Comparison of ENCODE assay signal across 21 cellular contexts in genomic region chr4:845836-846251, GRCh38. TPM values are rescaled to one million over a fixed set of nuclear protein-coding genes. Genes with fewer than 3 reads are reported as not detected.
DNase-seq lines count a peak whose midpoint lies in the region; ATAC-seq, FAIRE-seq and TF ChIP-seq lines count a peak whose summit lies in the region.
"Had no signal": no experiment of that assay in that cellular context is flagged by ENCODE, and none has a peak within 500 bp of the region (broad histone marks: within the 10 kb centered on the region; RNA-seq: fewer than 3 reads in every experiment).

No MANE protein-coding gene starts in this region.

- 40 to 59% (median 52%) methylated on average over 14 of the region's 14 CpGs for WGBS in psoas muscle, 3 donors

- H3K4me3 Mint-ChIP-seq in astrocyte (ENCODE audit: unreplicated experiment), result peak overlapping the region; percentile 71
- H3K4me3 Mint-ChIP-seq in glutamatergic neuron (ENCODE audit: unreplicated experiment), result peak overlapping the region; percentile 32
- no peak overlapping the region for H3K4me3 Mint-ChIP-seq in activated CD8-positive, alpha-beta T cell treated with anti-CD3 and anti-CD28 coated beads, Interleukin-2, amount 10 ng/mL, durations not matched to agents 7 days and 5 days
- H3K4me3 Mint-ChIP-seq: dendritic cell treated with granulocyte-macrophage colony-stimulating factor and Interleukin-4, amounts not matched to agents 40 ng/mL and 50 ng/mL, for 4 days; immature natural killer cell; naive thymus-derived CD4-positive, alpha-beta T cell; stimulated activated effector memory CD8-positive, alpha-beta T cell treated with anti-CD3 and anti-CD28 coated beads, Interleukin-12 subunit alpha, Interleukin-12 subunit beta, amount 100 ng/mL, for 72 hours had no signal

- no peak for FAIRE-seq in astrocyte (lab: Jason Lieb, UNC)

- H3K4me1 Mint-ChIP-seq in astrocyte (ENCODE audit: low read depth, unreplicated experiment), result peaks cover 8% of the 10 kb centered on the region
- H3K4me1 Mint-ChIP-seq in glutamatergic neuron (ENCODE audit: low read depth, unreplicated experiment), result peaks cover 10% of the 10 kb centered on the region
- H3K4me1 Mint-ChIP-seq in activated CD8-positive, alpha-beta T cell treated with anti-CD3 and anti-CD28 coated beads, Interleukin-2, amount 10 ng/mL, durations not matched to agents 7 days and 5 days (ENCODE audit: low read depth), result no peaks in the 10 kb centered on the region
- H3K4me1 Mint-ChIP-seq: immature natural killer cell; naive thymus-derived CD4-positive, alpha-beta T cell; stimulated activated effector memory CD8-positive, alpha-beta T cell treated with anti-CD3 and anti-CD28 coated beads, Interleukin-12 subunit alpha, Interleukin-12 subunit beta, amount 100 ng/mL, for 72 hours had no signal

- intact Hi-C loops in psoas muscle (cut with DNase I), result no loop called here

- H3K27ac Mint-ChIP-seq in astrocyte (ENCODE audit: unreplicated experiment) (no peak overlapping the region), glutamatergic neuron (ENCODE audit: unreplicated experiment) (peak overlapping the region; percentile 18)
- H3K27ac Mint-ChIP-seq in activated CD8-positive, alpha-beta T cell treated with anti-CD3 and anti-CD28 coated beads, Interleukin-2, amount 10 ng/mL, durations not matched to agents 7 days and 5 days, result no peak overlapping the region
- H3K27ac Mint-ChIP-seq: dendritic cell treated with granulocyte-macrophage colony-stimulating factor and Interleukin-4, amounts not matched to agents 40 ng/mL and 50 ng/mL, for 4 days; immature natural killer cell; naive thymus-derived CD4-positive, alpha-beta T cell; stimulated activated effector memory CD8-positive, alpha-beta T cell treated with anti-CD3 and anti-CD28 coated beads, Interleukin-12 subunit alpha, Interleukin-12 subunit beta, amount 100 ng/mL, for 72 hours had no signal

- H3K9me3 ChIP-seq in astrocyte (ENCODE audit: insufficient read depth, low read depth, low read length) (no peaks in the 10 kb centered on the region), psoas muscle (no peaks in the 10 kb centered on the region)

- no peak overlapping the region for H3K27ac ChIP-seq in astrocyte (ENCODE audit: low read depth, low read length)
- H3K27ac ChIP-seq in psoas muscle, result no peak overlapping the region
- H3K27ac ChIP-seq: BLaER1 treated with 17β-estradiol and CSF1 and Interleukin-3, amounts not matched to agents 10 nM and 100 nM had no signal

- no peaks in the 10 kb centered on the region for H3K27me3 ChIP-seq in astrocyte (ENCODE audit: insufficient read depth, low read length)
- H3K27me3 ChIP-seq in psoas muscle (ENCODE audit: insufficient read depth in 3 of 3, low read length in 2 of 3), result no peaks in the 10 kb centered on the region
- H3K27me3 ChIP-seq: BLaER1 treated with 17β-estradiol and CSF1 and Interleukin-3, amounts not matched to agents 10 nM and 100 nM had no signal

- CTCF ChIA-PET in activated CD8-positive, alpha-beta T cell treated with anti-CD3 and anti-CD28 coated beads, Interleukin-2, amount 10 ng/mL, durations not matched to agents 7 days and 5 days (lab: Charles Lee), result interaction anchor here (0.9 kb wide), 1 partner anchor 103 kb away, joined by 3 read pairs; no protein-coding TSS in a partner anchor

- H3K4me2 ChIP-seq in astrocyte (ENCODE audit: low read length), result no peak overlapping the region
- H3K4me2 ChIP-seq: BLaER1 treated with 17β-estradiol and CSF1 and Interleukin-3, amounts not matched to agents 10 nM and 100 nM had no signal

- no peak overlapping the region for H2AFZ ChIP-seq in astrocyte (ENCODE audit: low read depth, low read length)

- H3K9ac ChIP-seq in astrocyte (ENCODE audit: low read length), result no peak overlapping the region
- H3K9ac ChIP-seq: BLaER1 treated with 17β-estradiol and CSF1 and Interleukin-3, amounts not matched to agents 10 nM and 100 nM had no signal

- H3K9me3 Mint-ChIP-seq in astrocyte (ENCODE audit: unreplicated experiment) (peaks cover 4% of the 10 kb centered on the region), glutamatergic neuron (ENCODE audit: unreplicated experiment) (peaks cover 10% of the 10 kb centered on the region)
- H3K9me3 Mint-ChIP-seq in activated CD8-positive, alpha-beta T cell treated with anti-CD3 and anti-CD28 coated beads, Interleukin-2, amount 10 ng/mL, durations not matched to agents 7 days and 5 days (ENCODE audit: insufficient read depth), result peaks cover 9% of the 10 kb centered on the region

- peaks cover 10% of the 10 kb centered on the region for H3K4me1 ChIP-seq in astrocyte (ENCODE audit: insufficient read depth, low read length)
- H3K4me1 ChIP-seq in psoas muscle, result no peaks in the 10 kb centered on the region

- POLR2A ChIA-PET in activated CD8-positive, alpha-beta T cell treated with anti-CD3 and anti-CD28 coated beads, Interleukin-2, amount 10 ng/mL, durations not matched to agents 7 days and 5 days (lab: Charles Lee), result no interaction called here

- no peak for ATAC-seq in psoas muscle
- no peak for ATAC-seq in activated CD8-positive, alpha-beta T cell treated with anti-CD3 and anti-CD28 coated beads, Interleukin-2, amount 10 ng/mL, durations not matched to agents 7 days and 5 days
- no peak for ATAC-seq in HG03565 (IDR thresholded peaks at IDR 0.05; ENCODE audit: unreplicated experiment)
- ATAC-seq in GM18520 (IDR thresholded peaks at IDR 0.05; ENCODE audit: unreplicated experiment), result no peak
- ATAC-seq: naive thymus-derived CD4-positive, alpha-beta T cell; stimulated activated effector memory CD8-positive, alpha-beta T cell treated with anti-CD3 and anti-CD28 coated beads, Interleukin-12 subunit alpha, Interleukin-12 subunit beta, amount 100 ng/mL, for 72 hours had no signal

- H4K20me1 ChIP-seq in astrocyte (ENCODE audit: insufficient read depth, low read length), result no peaks in the 10 kb centered on the region

- TF ChIP-seq CTCF in astrocyte (IDR thresholded peaks at IDR 0.05; ENCODE audit: insufficient read depth, low read depth, low read length) (no peak), glutamatergic neuron (IDR thresholded peaks at IDR 0.05; ENCODE audit: partially characterized antibody, unreplicated experiment) (no peak), psoas muscle (IDR thresholded peaks at IDR 0.05) (no peak)

- H3K36me3 ChIP-seq in astrocyte (ENCODE audit: insufficient read depth, low read length), result no peaks in the 10 kb centered on the region
- peaks cover 0 to 32% of the 10 kb centered on the region in 2 donors for H3K36me3 ChIP-seq in psoas muscle (ENCODE audit: insufficient read depth in 1 of 2, low read depth in 1 of 2)

- DNase-seq in GM04503 (ENCODE audit: low read depth) (peak; percentile 9), astrocyte (ENCODE audit: low read depth) (peak; percentile 16), glutamatergic neuron (peak; percentile 48), psoas muscle (peak; percentile 8 to 20), SKM-1 (lab: John Stamatoyannopoulos, UW; ENCODE audit: unreplicated experiment) (no peak)
- no peak for DNase-seq in activated CD8-positive, alpha-beta T cell treated with anti-CD3 and anti-CD28 coated beads, Interleukin-2, amount 10 ng/mL, durations not matched to agents 7 days and 5 days
- DNase-seq: activated CD4-positive, alpha-beta T cell treated with anti-CD3 and anti-CD28 coated beads, Interleukin-2, amount 50 U/mL, for 4 hours; activated naive CD4-positive, alpha-beta T cell treated with Interleukin-2 at 50 U/mL for 16 hours; activated T-cell treated with anti-CD3 and anti-CD28 coated beads for 4 hours; DMS 273 treated with DMSO at 0.1 percent for 48 hours; immature natural killer cell; naive thymus-derived CD4-positive, alpha-beta T cell; NCI-H1436; NCI-H2227 treated with DMSO at 0.1 percent for 48 hours; SHP77; T-helper 1 cell had no signal

- H3K27me3 Mint-ChIP-seq in astrocyte (ENCODE audit: low read depth, unreplicated experiment) (no peaks in the 10 kb centered on the region), glutamatergic neuron (ENCODE audit: unreplicated experiment) (peaks cover 11% of the 10 kb centered on the region)
- H3K27me3 Mint-ChIP-seq in activated CD8-positive, alpha-beta T cell treated with anti-CD3 and anti-CD28 coated beads, Interleukin-2, amount 10 ng/mL, durations not matched to agents 7 days and 5 days (ENCODE audit: low read depth), result no peaks in the 10 kb centered on the region
- H3K27me3 Mint-ChIP-seq: dendritic cell treated with granulocyte-macrophage colony-stimulating factor and Interleukin-4, amounts not matched to agents 40 ng/mL and 50 ng/mL, for 4 days; naive thymus-derived CD4-positive, alpha-beta T cell had no signal

- H3K36me3 Mint-ChIP-seq in astrocyte (ENCODE audit: low read depth, unreplicated experiment) (peaks cover 14% of the 10 kb centered on the region), glutamatergic neuron (ENCODE audit: unreplicated experiment) (peaks cover 15% of the 10 kb centered on the region)
- H3K36me3 Mint-ChIP-seq in activated CD8-positive, alpha-beta T cell treated with anti-CD3 and anti-CD28 coated beads, Interleukin-2, amount 10 ng/mL, durations not matched to agents 7 days and 5 days (ENCODE audit: low read depth), result peaks cover 46% of the 10 kb centered on the region

- H3K79me2 ChIP-seq in astrocyte (ENCODE audit: insufficient read depth, low read length), result no peaks in the 10 kb centered on the region

- H3K4me3 ChIP-seq in astrocyte (ENCODE audit: insufficient read depth, low read depth, low read length) (no peak overlapping the region), psoas muscle (no peak overlapping the region)
- H3K4me3 ChIP-seq: BLaER1 treated with 17β-estradiol and CSF1 and Interleukin-3, amounts not matched to agents 10 nM and 100 nM had no signal

RNA-seq across cellular contexts. Expression of gene CPLX1, which starts 19.9 kb away (rescaled TPM):
- 0.41 and 1.9 TPM in 2 replicates for total RNA-seq in astrocyte
- total RNA-seq in glutamatergic neuron (ENCODE audit: unreplicated experiment), result 115 TPM
- 1 to 10 TPM; 1.3 to 1.6 (median 1.5) TPM for total RNA-seq in psoas muscle
- polyA plus RNA-seq in psoas muscle, result 1 to 10 TPM in 1 of 3 donors, under 1 TPM in 2; 0.44 to 2.3 (median 0.66) TPM
- under 1 TPM; 0.39 to 0.53 TPM for total RNA-seq in activated CD8-positive, alpha-beta T cell treated with anti-CD3 and anti-CD28 coated beads, Interleukin-2, amount 10 ng/mL, durations not matched to agents 7 days and 5 days
- polyA plus RNA-seq: immature natural killer cell had no signal

Comparison
In these comparisons a context has a peak if more than half of its experiments do, and no peak if none do; other contexts are left out.
1. DNase-seq: peak in GM04503 (single experiment), astrocyte (single experiment), glutamatergic neuron (single experiment) and psoas muscle (2 of 2); none in SKM-1 (single experiment) and activated CD8-positive, alpha-beta T cell treated with anti-CD3 and anti-CD28 coated beads, Interleukin-2, amount 10 ng/mL, durations not matched to agents 7 days and 5 days (single experiment).
2. RNA of gene CPLX1, which starts 19.9 kb away (total RNA-seq): 115 TPM in glutamatergic neuron (single experiment); 0.41 to 1.9 TPM in astrocyte, 1.3 to 1.6 TPM in psoas muscle and 0.39 to 0.53 TPM in activated CD8-positive, alpha-beta T cell treated with anti-CD3 and anti-CD28 coated beads, Interleukin-2, amount 10 ng/mL, durations not matched to agents 7 days and 5 days; every median in the first group is over 10 times any median in the second.